In genomic region chr1:9356829-9357466, GRCh38 we compare ENCODE assay signal across 17 cellular contexts.
DNase-seq lines count a peak whose midpoint lies in the region; ATAC-seq, FAIRE-seq and TF ChIP-seq lines count a peak whose summit lies in the region.
"Had no signal": no experiment of that assay in that cellular context is flagged by ENCODE, and none has a peak within 500 bp of the region (broad histone marks: within the 10 kb centered on the region; RNA-seq: fewer than 3 reads in every experiment).

No MANE protein-coding gene starts in this region.

- TF ChIP-seq CTCF in Panc1 (IDR thresholded peaks at IDR 0.05) (no peak), glutamatergic neuron (IDR thresholded peaks at IDR 0.05; ENCODE audit: partially characterized antibody, unreplicated experiment) (no peak)

- POLR2A ChIA-PET in Panc1 (lab: Charles Lee), result interaction anchor here (0.5 kb wide), 1 partner anchor 39 kb away, joined by 11 read pairs; no protein-coding TSS in a partner anchor

- DNase-seq in GM12892 (ENCODE audit: insufficient read length) (no peak), Panc1 (ENCODE audit: low read depth, low spot score) (no peak), glutamatergic neuron (no peak), DMS 273 treated with DMSO at 0.1 percent for 48 hours (lab: John Stamatoyannopoulos, UW) (no peak), germinal center (ENCODE audit: low spot score) (no peak)
- no peak for DNase-seq in effector memory CD4-positive, alpha-beta T cell
- no peak for DNase-seq in activated naive CD4-positive, alpha-beta T cell treated with anti-CD3 and anti-CD28 coated beads, Interleukin-2, amount 50 U/mL, for 72 hours (ENCODE audit: low spot score in 2 of 2)
- DNase-seq: CD4-positive, alpha-beta T cell; DMS79 treated with DMSO at 0.1 percent for 48 hours; GF-D8; H9; KBM-7 had no signal

- H3K9me3 ChIP-seq in Panc1 (ENCODE audit: control insufficient read depth, insufficient read depth, low read depth, low read length), result no peaks in the 10 kb centered on the region
- H3K9me3 ChIP-seq in effector memory CD4-positive, alpha-beta T cell (ENCODE audit: control insufficient read depth, low read length), result no peaks in the 10 kb centered on the region

- no peak overlapping the region for H3K27ac ChIP-seq in Panc1 (ENCODE audit: low read length)
- no peak overlapping the region for H3K27ac ChIP-seq in effector memory CD4-positive, alpha-beta T cell (ENCODE audit: insufficient read depth, low read length, poor library complexity, severe bottlenecking)
- H3K27ac ChIP-seq: C4-2B, HL-60 had no signal

- TSS peak; percentile 69 for BruUV-seq in Panc1 (replicated peaks; lab: Mats Ljungman, UMichigan)

- H3K9me3 Mint-ChIP-seq in glutamatergic neuron (ENCODE audit: unreplicated experiment), result peaks cover 18% of the 10 kb centered on the region
- peaks cover 0 to 5% of the 10 kb centered on the region in 2 donors for H3K9me3 Mint-ChIP-seq in activated naive CD4-positive, alpha-beta T cell treated with anti-CD3 and anti-CD28 coated beads, Interleukin-2, amount 50 U/mL, for 72 hours
- H3K9me3 Mint-ChIP-seq: CD4-positive, alpha-beta T cell; H9 had no signal

- no peak for TF ChIP-seq POLR2A in GM12892 (IDR thresholded peaks at IDR 0.05; ENCODE audit: low read depth, low read length)

- H3K27me3 ChIP-seq in Panc1 (ENCODE audit: control insufficient read depth, insufficient read depth, low read length), result no peaks in the 10 kb centered on the region
- no peaks in the 10 kb centered on the region for H3K27me3 ChIP-seq in effector memory CD4-positive, alpha-beta T cell (replicated peaks; ENCODE audit: control insufficient read depth, insufficient read depth, low read length, poor library complexity, severe bottlenecking)

- H3K4me3 ChIP-seq in Panc1 (ENCODE audit: low read depth in 2 of 2, low read length in 2 of 2), result no peak overlapping the region
- no peak overlapping the region for H3K4me3 ChIP-seq in effector memory CD4-positive, alpha-beta T cell (ENCODE audit: insufficient read depth, low read depth, low read length, poor library complexity, severe bottlenecking)

- FAIRE-seq in GM12892 (lab: Jason Lieb, UNC), result peak; percentile 46
- FAIRE-seq: GM19239, H1 had no signal

- in situ Hi-C loops in Panc1 (cut with HindIII; ENCODE audit: low pct_unique_long_range_greater_than_20kb, low sequenced_read_pairs), result no loop called here

- peak overlapping the region; percentile 33 for H3K27ac Mint-ChIP-seq in glutamatergic neuron (ENCODE audit: unreplicated experiment)
- H3K27ac Mint-ChIP-seq in activated naive CD4-positive, alpha-beta T cell treated with anti-CD3 and anti-CD28 coated beads, Interleukin-2, amount 50 U/mL, for 72 hours, result no peak overlapping the region
- H3K27ac Mint-ChIP-seq: B cell; CD4-positive, alpha-beta T cell; H9 had no signal

- H3K4me1 ChIP-seq in Panc1 (ENCODE audit: control insufficient read depth, insufficient read depth, low read length), result peaks cover 24% of the 10 kb centered on the region
- no peaks in the 10 kb centered on the region for H3K4me1 ChIP-seq in effector memory CD4-positive, alpha-beta T cell (ENCODE audit: control insufficient read depth, insufficient read depth, low read length, poor library complexity, severe bottlenecking)

- peaks cover 15% of the 10 kb centered on the region for H3K36me3 Mint-ChIP-seq in glutamatergic neuron (ENCODE audit: unreplicated experiment)
- H3K36me3 Mint-ChIP-seq in activated naive CD4-positive, alpha-beta T cell treated with anti-CD3 and anti-CD28 coated beads, Interleukin-2, amount 50 U/mL, for 72 hours, result no peaks in the 10 kb centered on the region

- CTCF ChIA-PET in Panc1 (lab: Charles Lee), result no interaction called here

- H3K4me1 Mint-ChIP-seq in glutamatergic neuron (ENCODE audit: low read depth, unreplicated experiment), result peaks cover 25% of the 10 kb centered on the region

- H3K36me3 ChIP-seq in Panc1 (ENCODE audit: control insufficient read depth, insufficient read depth, low read length), result 0 out of 2 replicates have a peak, but pooled peaks cover 2% of the 10 kb centered on the region
- H3K36me3 ChIP-seq in effector memory CD4-positive, alpha-beta T cell (ENCODE audit: control insufficient read depth, insufficient read depth, low read length), result peaks cover 4% of the 10 kb centered on the region

- peaks cover 15% of the 10 kb centered on the region for H3K27me3 Mint-ChIP-seq in glutamatergic neuron (ENCODE audit: unreplicated experiment)
- H3K27me3 Mint-ChIP-seq: B cell; CD4-positive, alpha-beta T cell had no signal

- ATAC-seq in Panc1, result no peak
- ATAC-seq in activated naive CD4-positive, alpha-beta T cell treated with anti-CD3 and anti-CD28 coated beads, Interleukin-2, amount 50 U/mL, for 72 hours, result no peak

- peak overlapping the region; percentile 13 for H3K4me3 Mint-ChIP-seq in glutamatergic neuron (ENCODE audit: unreplicated experiment)
- H3K4me3 Mint-ChIP-seq: B cell; CD4-positive, alpha-beta T cell; H9 had no signal

- intact Hi-C loops in Panc1 (cut with micrococcal nuclease; ENCODE audit: unreplicated experiment), result no loop called here
